22 cellular contexts compared by ENCODE assay signal in genomic region chr10:4533626-4534025, GRCh38.
DNase-seq lines count a peak whose midpoint lies in the region; ATAC-seq and TF ChIP-seq lines count a peak whose summit lies in the region.
"Had no signal": no experiment of that assay in that cellular context is flagged by ENCODE, and none has a peak within 500 bp of the region (broad histone marks: within the 10 kb centered on the region; RNA-seq: fewer than 3 reads in every experiment).

No MANE protein-coding gene starts in this region.

- H3K18ac ChIP-seq in mesendoderm (ENCODE audit: low read length): no peak overlapping the region

- H2BK120ac ChIP-seq in mesendoderm (ENCODE audit: low read depth, low read length): no peak overlapping the region

- H3K27me3 ChIP-seq in RWPE2 (ENCODE audit: insufficient read depth, poor library complexity, severe bottlenecking) (no peaks in the 10 kb centered on the region), osteoblast (ENCODE audit: insufficient read depth, low read length) (no peaks in the 10 kb centered on the region), mesendoderm (ENCODE audit: insufficient read depth, low read length, poor library complexity) (no peaks in the 10 kb centered on the region)
- H3K27me3 ChIP-seq: adrenal gland, MG63 had no signal

- no CpG with 5 or more reads among the region's 6 CpGs for WGBS in mesendoderm (ENCODE audit: extremely low coverage, insufficient coverage, low lambda C conversion rate)

- no peak overlapping the region for H2BK15ac ChIP-seq in mesendoderm (replicated peaks; ENCODE audit: low read depth)

- no peak overlapping the region for H4K8ac ChIP-seq in mesendoderm (ENCODE audit: low read depth, low read length)

- DNase-seq in DMS 273 (lab: John Stamatoyannopoulos, UW; ENCODE audit: unreplicated experiment) (peak; percentile 62), RWPE2 (ENCODE audit: low spot score) (no peak), fibroblast of mammary gland (ENCODE audit: low read depth) (peak; percentile 47), osteoblast (ENCODE audit: insufficient read length, low spot score, missing footprints) (no peak), mesendoderm (no peak), LoVo (ENCODE audit: low spot score) (no peak), Ammon's horn (ENCODE audit: low spot score) (no peak)
- DNase-seq: ACHN; activated gamma-delta T cell treated with Interleukin-2 at 50 U/mL for 16 hours; activated T-cell treated with anti-CD3 and anti-CD28 coated beads, Interleukin-2, amount 50 U/mL, for 1 hour; adrenal gland; CD4-positive, alpha-beta T cell; DMS153; islet precursor cell; MG63; NCI-H1436; NCI-H69; SHP77; stimulated activated naive CD8-positive, alpha-beta T cell treated with anti-CD3 and anti-CD28 coated beads, Interleukin-15, amount 100 ng/mL, for 72 hours; trophoblast cell had no signal

- H3K79me1 ChIP-seq in mesendoderm (ENCODE audit: low read length): no peaks in the 10 kb centered on the region

- no peak overlapping the region for H3K56ac ChIP-seq in mesendoderm (ENCODE audit: low read length)

- H3K9me3 ChIP-seq in RWPE2 (ENCODE audit: severe bottlenecking): no peaks in the 10 kb centered on the region
- no peaks in the 10 kb centered on the region for H3K9me3 ChIP-seq in osteoblast (ENCODE audit: low read depth, low read length)
- H3K9me3 ChIP-seq: adrenal gland had no signal

- H3K79me2 ChIP-seq in osteoblast (ENCODE audit: insufficient read depth, low read length): no peaks in the 10 kb centered on the region
- no peaks in the 10 kb centered on the region for H3K79me2 ChIP-seq in mesendoderm (ENCODE audit: control insufficient read depth, insufficient read depth, low read length)

- H3K27ac ChIP-seq in RWPE2 (ENCODE audit: poor library complexity, severe bottlenecking): peak overlapping the region; percentile 80
- peak overlapping the region; percentile 92 for H3K27ac ChIP-seq in osteoblast (ENCODE audit: low read depth, low read length)
- no peak overlapping the region for H3K27ac ChIP-seq in mesendoderm (ENCODE audit: low read depth, low read length)
- H3K27ac ChIP-seq: adrenal gland had no signal

- no peak overlapping the region for H4K5ac ChIP-seq in mesendoderm (ENCODE audit: low read length)

- H3K4ac ChIP-seq in mesendoderm (ENCODE audit: low read depth, low read length): no peak overlapping the region

- H2AK5ac ChIP-seq in mesendoderm (ENCODE audit: low read length): no peak overlapping the region

- H3K4me3 ChIP-seq in RWPE2 (ENCODE audit: severe bottlenecking): no peak overlapping the region
- no peak overlapping the region for H3K4me3 ChIP-seq in fibroblast of mammary gland (ENCODE audit: control insufficient read depth, low read depth, low read length)
- no peak overlapping the region for H3K4me3 ChIP-seq in osteoblast (ENCODE audit: insufficient read depth, low read length)
- no peak overlapping the region for H3K4me3 ChIP-seq in mesendoderm (ENCODE audit: low read length)
- H3K4me3 ChIP-seq: adrenal gland, MG63 had no signal

- no peak overlapping the region for H3K9ac ChIP-seq in mesendoderm (ENCODE audit: low read length)

- H3K4me2 ChIP-seq in osteoblast (ENCODE audit: insufficient read depth, low read length) (peak overlapping the region; percentile 44), mesendoderm (ENCODE audit: low read length) (no peak overlapping the region)

- TF ChIP-seq CTCF in RWPE2 (IDR thresholded peaks at IDR 0.05; ENCODE audit: poor library complexity, severe bottlenecking): no peak
- TF ChIP-seq CTCF in fibroblast of mammary gland (conservative IDR thresholded peaks at IDR 0.05; ENCODE audit: control insufficient read depth, insufficient read depth, low read depth, low read length): no peak
- no peak for TF ChIP-seq CTCF in osteoblast (IDR thresholded peaks at IDR 0.05; ENCODE audit: extremely low read depth, low read depth, low read length)

- no peaks in the 10 kb centered on the region for H3K36me3 ChIP-seq in RWPE2 (ENCODE audit: low read depth)
- H3K36me3 ChIP-seq in osteoblast (ENCODE audit: insufficient read depth, low read length): no peaks in the 10 kb centered on the region
- H3K36me3 ChIP-seq in mesendoderm (ENCODE audit: control insufficient read depth, insufficient read depth, low read length): no peaks in the 10 kb centered on the region
- H3K36me3 ChIP-seq: adrenal gland, MG63 had no signal

- H3K23ac ChIP-seq in mesendoderm (ENCODE audit: low read length): no peak overlapping the region

- ATAC-seq in RWPE2 (ENCODE audit: low read depth) (peak; percentile 95), HG03354 (IDR thresholded peaks at IDR 0.05; ENCODE audit: poor library complexity, severe bottlenecking, unreplicated experiment) (no peak)
- ATAC-seq: activated CD4-positive, CD25-positive, alpha-beta regulatory T cell treated with anti-CD3 and anti-CD28 coated beads, Interleukin-2, amount 50 U/mL, for 24 hours; stimulated activated naive CD8-positive, alpha-beta T cell treated with anti-CD3 and anti-CD28 coated beads, Interleukin-15, amount 100 ng/mL, for 72 hours had no signal

- peak overlapping the region; percentile 12 for H2AFZ ChIP-seq in osteoblast (ENCODE audit: low read length)

- H3K4me1 ChIP-seq in RWPE2 (ENCODE audit: insufficient read depth, poor library complexity, severe bottlenecking): peaks cover 27% of the 10 kb centered on the region
- H3K4me1 ChIP-seq in osteoblast (ENCODE audit: insufficient read depth, low read length): peaks cover 15% of the 10 kb centered on the region
- H3K4me1 ChIP-seq in mesendoderm (ENCODE audit: control insufficient read depth, low read depth, low read length): no peaks in the 10 kb centered on the region
- H3K4me1 ChIP-seq: adrenal gland had no signal

- no peaks in the 10 kb centered on the region for H4K20me1 ChIP-seq in osteoblast (ENCODE audit: insufficient read depth, low read length)

- H2BK5ac ChIP-seq in mesendoderm (ENCODE audit: low read length): no peak overlapping the region

Comparison
In these comparisons a context has a peak if more than half of its experiments do, and no peak if none do; other contexts are left out.
1. DNase-seq: peak in DMS 273 (single experiment) and fibroblast of mammary gland (single experiment); none in RWPE2 (single experiment), osteoblast (single experiment), mesendoderm (single experiment), LoVo (single experiment) and Ammon's horn (single experiment).